In the genomic region with DNA sequence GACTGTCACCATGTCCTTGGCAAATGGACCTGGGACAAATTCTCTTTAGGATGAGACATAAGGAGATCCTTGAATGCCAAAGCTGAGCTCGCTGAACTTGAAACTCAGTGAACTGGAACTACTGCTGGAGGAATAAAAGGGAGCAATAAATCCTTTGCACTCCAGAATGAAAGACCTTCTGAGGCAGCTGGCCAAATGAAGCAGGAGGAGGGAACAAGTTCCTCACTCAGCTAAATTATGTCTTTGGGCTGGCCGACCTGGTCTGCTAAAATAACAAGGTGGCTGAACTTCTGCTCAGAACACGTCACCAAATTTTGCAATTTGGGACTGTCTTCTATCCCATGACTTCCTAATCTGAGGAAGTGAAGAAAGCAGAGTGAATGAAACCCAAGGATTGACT, we compare ENCODE assay signal across 11 cellular contexts.
DNase-seq lines count a peak whose midpoint lies in the region; ATAC-seq, FAIRE-seq and TF ChIP-seq lines count a peak whose summit lies in the region.
"Had no signal": no experiment of that assay in that cellular context is flagged by ENCODE, and none has a peak within 500 bp of the region (broad histone marks: within the 10 kb centered on the region; RNA-seq: fewer than 3 reads in every experiment).

No MANE protein-coding gene starts in this region.

- peak; percentile 76 for ATAC-seq in Right ventricle myocardium inferior
- no peak for ATAC-seq in GM21528 (IDR thresholded peaks at IDR 0.05; ENCODE audit: low FRiP score, unreplicated experiment)
- ATAC-seq: natural killer cell had no signal

- H3K9ac ChIP-seq in muscle layer of colon (ENCODE audit: low read length) = no peak overlapping the region

- no peaks in the 10 kb centered on the region for H3K27me3 ChIP-seq in muscle layer of colon (ENCODE audit: control insufficient read depth in 1 of 2, insufficient read depth in 2 of 2, low read length in 2 of 2)
- H3K27me3 ChIP-seq in brain microvascular endothelial cell (replicated peaks) = no peaks in the 10 kb centered on the region
- H3K27me3 ChIP-seq: SJCRH30 had no signal

- intact Hi-C loops in Right ventricle myocardium inferior (cut with DNase I) (no loop called here), cardiac septum (cut with DNase I) (no loop called here)

- FAIRE-seq in endometrium (lab: Jason Lieb, UNC) = peak; percentile 68

- H3K36me3 ChIP-seq in muscle layer of colon (ENCODE audit: insufficient read depth, low read length) (no peaks in the 10 kb centered on the region), brain microvascular endothelial cell (replicated peaks) (no peaks in the 10 kb centered on the region)
- H3K36me3 ChIP-seq: SJCRH30 had no signal

- DNase-seq in Right ventricle myocardium inferior (ENCODE audit: missing footprints) (no peak), cardiac septum (ENCODE audit: low spot score) (no peak), middle frontal gyrus (ENCODE audit: extremely low spot score, low spot score) (no peak), brain microvascular endothelial cell (no peak), SIG-M5 treated with dmso at 0.1 percent for 504 hours (lab: John Stamatoyannopoulos, UW; ENCODE audit: unreplicated experiment) (no peak)
- DNase-seq: activated T-cell treated with anti-CD3 and anti-CD28 coated beads, Interleukin-2, amount 50 U/mL, for 48 hours; natural killer cell; SJCRH30 had no signal

- in situ Hi-C loops in brain microvascular endothelial cell (cut with HindIII; ENCODE audit: low pct_ligation_motif_present, low sequenced_read_pairs) = no loop called here

- TF ChIP-seq CTCF in brain microvascular endothelial cell (IDR thresholded peaks at IDR 0.05; ENCODE audit: low read depth, low read length, missing control alignments) = no peak

- H3K27ac ChIP-seq in muscle layer of colon (ENCODE audit: low read depth, low read length) = peak overlapping the region; percentile 23
- no peak overlapping the region for H3K27ac ChIP-seq in brain microvascular endothelial cell
- H3K27ac ChIP-seq: SJCRH30 had no signal

- peaks cover 31% of the 10 kb centered on the region for H3K4me1 ChIP-seq in muscle layer of colon (ENCODE audit: insufficient read depth, low read length)
- H3K4me1 ChIP-seq: SJCRH30 had no signal

- H3K9me3 ChIP-seq in muscle layer of colon (ENCODE audit: low read length) = no peaks in the 10 kb centered on the region
- H3K9me3 ChIP-seq: SJCRH30 had no signal

- no peak overlapping the region for H3K4me3 ChIP-seq in muscle layer of colon (ENCODE audit: low read depth in 1 of 2, low read length in 2 of 2)
- H3K4me3 ChIP-seq in brain microvascular endothelial cell (ENCODE audit: low read depth, low read length) = no peak overlapping the region
- H3K4me3 ChIP-seq: SJCRH30 had no signal
